ENCODE assay signal across 27 cellular contexts in genomic region chr22:32653823-32654222, GRCh38.
DNase-seq lines count a peak whose midpoint lies in the region; ATAC-seq, FAIRE-seq and TF ChIP-seq lines count a peak whose summit lies in the region.
"Had no signal": no experiment of that assay in that cellular context is flagged by ENCODE, and none has a peak within 500 bp of the region (broad histone marks: within the 10 kb centered on the region; RNA-seq: fewer than 3 reads in every experiment).

No MANE protein-coding gene starts in this region.

- no peak for ATAC-seq in IMR-90 (ENCODE audit: low read depth)
- peak; percentile 44 for ATAC-seq in HepG2
- ATAC-seq in pancreas, result no peak
- no peak for ATAC-seq in HG03439 (IDR thresholded peaks at IDR 0.05; ENCODE audit: unreplicated experiment)
- ATAC-seq: A549 had no signal

- CTCF ChIA-PET in IMR-90 (lab: Yijun Ruan, JAX), result no interaction called here
- CTCF ChIA-PET in HepG2 (lab: Yijun Ruan, JAX; ENCODE audit: low intra/inter-chr PET ratio, low total read pairs), result no interaction called here

- no peak overlapping the region for H3K27ac ChIP-seq in IMR-90 (ENCODE audit: insufficient read depth, low read length)
- no peak overlapping the region for H3K27ac ChIP-seq in HepG2 (ENCODE audit: extremely low read length, insufficient read depth, low read length)
- no peak overlapping the region for H3K27ac ChIP-seq in trophoblast cell (ENCODE audit: low read depth, low read length)
- H3K27ac ChIP-seq in pancreas, result no peak overlapping the region
- H3K27ac ChIP-seq: 22Rv1; A549; BLaER1 treated with 17β-estradiol and CSF1 and Interleukin-3, amounts not matched to agents 10 nM and 100 nM had no signal

- H2AFZ ChIP-seq in IMR-90 (replicated peaks; ENCODE audit: low read length, poor library complexity) (no peak overlapping the region), HepG2 (ENCODE audit: low read length) (no peak overlapping the region), trophoblast cell (ENCODE audit: insufficient read depth, low read length, poor library complexity) (no peak overlapping the region)

- no peak overlapping the region for H2BK12ac ChIP-seq in trophoblast cell (ENCODE audit: low read length)

- 0 out of 3 replicates have a peak overlapping the region, but pooled peaks have one; percentile 15 for H2BK15ac ChIP-seq in IMR-90 (ENCODE audit: low read depth, low read length)

- peaks cover 18% of the 10 kb centered on the region for H3K4me1 ChIP-seq in IMR-90 (ENCODE audit: control insufficient read depth, insufficient read depth, low read length)
- peaks cover 18% of the 10 kb centered on the region for H3K4me1 ChIP-seq in HepG2 (ENCODE audit: insufficient read depth, low read length)
- H3K4me1 ChIP-seq in trophoblast cell (ENCODE audit: control insufficient read depth in 1 of 2, insufficient read depth in 2 of 2, low read length in 2 of 2), result peaks cover 5% of the 10 kb centered on the region in 2 experiments
- no peaks in the 10 kb centered on the region for H3K4me1 ChIP-seq in pancreas
- H3K4me1 ChIP-seq: A549, BE2C, HAP-1 had no signal

- TF ChIP-seq CTCF in IMR-90 (conservative IDR thresholded peaks at IDR 0.05; ENCODE audit: low read depth, low read length), result no peak
- TF ChIP-seq CTCF in bronchial epithelial cell (IDR thresholded peaks at IDR 0.05; ENCODE audit: insufficient read depth, low read length, severe bottlenecking), result no peak
- no peak for TF ChIP-seq CTCF in HepG2 (CRISPR knock-in tag; IDR thresholded peaks at IDR 0.05)
- no peak for TF ChIP-seq CTCF in pancreas (IDR thresholded peaks at IDR 0.05)

- TF ChIP-seq RAD21 in IMR-90 (IDR thresholded peaks at IDR 0.05; ENCODE audit: low read length) (no peak), HepG2 (CRISPR knock-in tag; IDR thresholded peaks at IDR 0.05) (no peak)

- H4K91ac ChIP-seq in IMR-90 (ENCODE audit: insufficient read depth, low read depth, low read length) (peak overlapping the region; percentile 42; the same call in 1 of the 2 replicates), trophoblast cell (ENCODE audit: low read depth, low read length) (no peak overlapping the region)

- peaks cover 12% of the 10 kb centered on the region for H3K9me1 ChIP-seq in IMR-90 (ENCODE audit: insufficient read depth, low read length)

- no peak for TF ChIP-seq POLR2A in IMR-90 (IDR thresholded peaks at IDR 0.05; ENCODE audit: low read depth, low read length)
- TF ChIP-seq POLR2A in HepG2 (IDR thresholded peaks at IDR 0.05; ENCODE audit: insufficient read depth in 1 of 2, low read depth in 2 of 2, low read length in 2 of 2), result no peak

- H3K79me1 ChIP-seq in IMR-90 (ENCODE audit: low read depth in 1 of 2, low read length in 2 of 2) (no peaks in the 10 kb centered on the region), trophoblast cell (ENCODE audit: low read length) (no peaks in the 10 kb centered on the region)

- POLR2A ChIA-PET in IMR-90 (lab: Charles Lee; ENCODE audit: unreplicated experiment), result no interaction called here
- POLR2A ChIA-PET in HepG2 (lab: Yijun Ruan, JAX), result interaction anchor here (0.9 to 1.4 kb wide), 2 partner anchors 71 to 122 kb away, joined by 3 read pairs; no protein-coding TSS in a partner anchor

- no peak overlapping the region for H3K4me2 ChIP-seq in IMR-90 (ENCODE audit: low read depth, low read length)
- H3K4me2 ChIP-seq in HepG2 (ENCODE audit: low read depth, low read length), result peak overlapping the region; percentile 26; the same call in 1 of the 2 replicates
- H3K4me2 ChIP-seq in trophoblast cell (ENCODE audit: low read length), result no peak overlapping the region
- H3K4me2 ChIP-seq: A549; BLaER1 treated with 17β-estradiol and CSF1 and Interleukin-3, amounts not matched to agents 10 nM and 100 nM had no signal

- H3K9me3 ChIP-seq in IMR-90 (ENCODE audit: control insufficient read depth, insufficient read depth, low read length) (peaks cover 2% of the 10 kb centered on the region; the same call in 1 of the 2 replicates), HepG2 (ENCODE audit: low read length) (no peaks in the 10 kb centered on the region), trophoblast cell (ENCODE audit: insufficient read depth, low read depth, low read length) (no peaks in the 10 kb centered on the region), pancreas (no peaks in the 10 kb centered on the region)
- H3K9me3 ChIP-seq: A549; BE2C; BLaER1 treated with 17β-estradiol and CSF1 and Interleukin-3, amounts not matched to agents 10 nM and 100 nM; HAP-1 had no signal

- H4K5ac ChIP-seq in IMR-90 (ENCODE audit: low read depth, low read length), result peak overlapping the region; percentile 66; the same call in 1 of the 2 replicates

- intact Hi-C loops in IMR-90 (cut with micrococcal nuclease) (no loop called here), HepG2 (cut with micrococcal nuclease; ENCODE audit: unreplicated experiment) (no loop called here), pancreas (cut with DNase I) (no loop called here)

- H2AK5ac ChIP-seq in IMR-90 (ENCODE audit: low read depth, low read length), result peak overlapping the region; percentile 59
- H2AK5ac ChIP-seq in trophoblast cell (ENCODE audit: low read length), result no peak overlapping the region

- H3K36me3 ChIP-seq in IMR-90 (ENCODE audit: control insufficient read depth, insufficient read depth, low read length) (no peaks in the 10 kb centered on the region), bronchial epithelial cell (ENCODE audit: control insufficient read depth, insufficient read depth, low read length) (no peaks in the 10 kb centered on the region), HepG2 (replicated peaks in 1 of 2; ENCODE audit: control insufficient read depth in 1 of 2, insufficient read depth in 2 of 2, low read length in 2 of 2) (no peaks in the 10 kb centered on the region), trophoblast cell (ENCODE audit: control insufficient read depth in 1 of 2, insufficient read depth in 2 of 2, low read length in 2 of 2) (no peaks in the 10 kb centered on the region), pancreas (no peaks in the 10 kb centered on the region)
- H3K36me3 ChIP-seq: BE2C; BLaER1 treated with 17β-estradiol and CSF1 and Interleukin-3, amounts not matched to agents 10 nM and 100 nM; HAP-1 had no signal

- peak; percentile 77 for FAIRE-seq in bronchial epithelial cell (lab: Jason Lieb, UNC)
- FAIRE-seq in HepG2 (lab: Jason Lieb, UNC), result no peak
- no peak for FAIRE-seq in pancreas (lab: Jason Lieb, UNC)
- FAIRE-seq: A549, GM12891, GM18507, H54 had no signal

- H3K9ac ChIP-seq in IMR-90 (ENCODE audit: low read depth, low read length) (no peak overlapping the region), HepG2 (ENCODE audit: insufficient read depth, low read depth, low read length) (no peak overlapping the region), trophoblast cell (ENCODE audit: low read length) (no peak overlapping the region)
- H3K9ac ChIP-seq: BLaER1 treated with 17β-estradiol and CSF1 and Interleukin-3, amounts not matched to agents 10 nM and 100 nM had no signal

- H3K27me3 ChIP-seq in IMR-90 (ENCODE audit: control insufficient read depth, insufficient read depth, low read length) (no peaks in the 10 kb centered on the region; the same call in 1 of the 2 replicates), bronchial epithelial cell (ENCODE audit: control insufficient read depth, insufficient read depth, low read length) (no peaks in the 10 kb centered on the region), HepG2 (ENCODE audit: control insufficient read depth in 1 of 2, insufficient read depth in 2 of 2, low read length in 2 of 2) (no peaks in the 10 kb centered on the region), trophoblast cell (ENCODE audit: insufficient read depth, low read length) (no peaks in the 10 kb centered on the region), pancreas (no peaks in the 10 kb centered on the region)
- H3K27me3 ChIP-seq: BLaER1 treated with 17β-estradiol and CSF1 and Interleukin-3, amounts not matched to agents 10 nM and 100 nM had no signal

- H4K8ac ChIP-seq in IMR-90 (ENCODE audit: low read depth in 2 of 2, low read length in 2 of 2), result no peak overlapping the region
- no peak overlapping the region for H4K8ac ChIP-seq in trophoblast cell (ENCODE audit: low read depth, low read length)

- H3K18ac ChIP-seq in IMR-90 (ENCODE audit: low read depth, low read length) (peak overlapping the region; percentile 89), trophoblast cell (ENCODE audit: low read length) (no peak overlapping the region)

- 96% methylated on average over 3 of the region's 4 CpGs; no CpG with 5 or more reads in 1 of the 2 experiments for WGBS in IMR-90 (ENCODE audit: extremely low coverage in 2 of 2, insufficient read length in 1 of 2), 2 experiments
- 7% methylated on average over 4 of the region's 4 CpGs for WGBS in HepG2 (ENCODE audit: low lambda C conversion rate)
- no CpG with 5 or more reads among the region's 4 CpGs for WGBS in trophoblast cell (ENCODE audit: extremely low coverage, insufficient coverage, insufficient read length)
- WGBS in pancreas, 2 donors, result 33 to 46% methylated on average over 4 of the region's 4 CpGs

- H3K14ac ChIP-seq in IMR-90 (replicated peaks; ENCODE audit: low read depth, low read length), result no peak overlapping the region
- no peak overlapping the region for H3K14ac ChIP-seq in trophoblast cell (ENCODE audit: low read length)

- no peak overlapping the region; the same call in 1 of the 2 replicates for H2BK20ac ChIP-seq in IMR-90 (ENCODE audit: low read depth, low read length)

- peak overlapping the region; percentile 30 for H3K4ac ChIP-seq in IMR-90 (ENCODE audit: low read depth, low read length)
- no peak overlapping the region for H3K4ac ChIP-seq in trophoblast cell (ENCODE audit: low read depth, low read length)

- no peak overlapping the region for H4K12ac ChIP-seq in trophoblast cell (ENCODE audit: low read depth, low read length)

- peak in 1 of 2 experiments; percentile 17; a peak in 1 of 4 replicates for TF ChIP-seq EP300 in HepG2 (IDR thresholded peaks at IDR 0.05; ENCODE audit: low read depth in 2 of 2, low read length in 2 of 2)
- TF ChIP-seq EP300 in HepG2 (CRISPR knock-in tag; IDR thresholded peaks at IDR 0.05; ENCODE audit: borderline replicate concordance), result no peak

- H2BK5ac ChIP-seq in IMR-90 (ENCODE audit: low read depth, low read length, poor library complexity, severe bottlenecking) (no peak overlapping the region), trophoblast cell (ENCODE audit: low read depth, low read length, poor library complexity) (no peak overlapping the region)

- DNase-seq in IMR-90 (no peak), bronchial epithelial cell (ENCODE audit: low read depth) (no peak), HepG2 (ENCODE audit: low spot score) (peak; percentile 21), trophoblast cell (no peak), pancreas (no peak), NCI-H526 (lab: John Stamatoyannopoulos, UW) (no peak), COLO829 (ENCODE audit: low spot score) (no peak)
- DNase-seq: ACHN; AML-193; BE2C; Calu3; CD4-positive, alpha-beta T cell; CD8-positive, alpha-beta memory T cell; COR-L47; DMS53; DMS79 treated with DMSO at 0.1 percent for 48 hours; GF-D8; GOT3; HFFc6 had no signal

- H2BK120ac ChIP-seq in IMR-90 (ENCODE audit: low read depth, low read length) (peak overlapping the region; percentile 53), trophoblast cell (ENCODE audit: insufficient read depth, low read length, poor library complexity) (peak overlapping the region; percentile 21)

- no peak overlapping the region for H3K56ac ChIP-seq in IMR-90 (ENCODE audit: extremely low read depth, insufficient read depth, low read length)

- H3K23ac ChIP-seq in IMR-90 (ENCODE audit: low read depth, low read length), result no peak overlapping the region
- H3K23ac ChIP-seq in trophoblast cell (ENCODE audit: low read length), result no peak overlapping the region

- H4K20me1 ChIP-seq in IMR-90 (ENCODE audit: insufficient read depth, low read length), result no peaks in the 10 kb centered on the region
- H4K20me1 ChIP-seq in HepG2 (ENCODE audit: insufficient read depth, low read length), result no peaks in the 10 kb centered on the region

- H2AK9ac ChIP-seq in IMR-90 (replicated peaks; ENCODE audit: low read depth, low read length, poor library complexity), result no peak overlapping the region

- in situ Hi-C loops in IMR-90 (cut with MboI; ENCODE audit: low sequenced_read_pairs) (loop anchor here (5.0 kb wide), 1 partner anchor 143 kb away; no protein-coding TSS in a partner anchor), HepG2 (cut with HindIII; ENCODE audit: extremely low pct_ligation_motif_present, low pct_unique_long_range_greater_than_20kb) (loop anchor here (10.0 to 25.0 kb wide), 2 partner anchors 331 to 558 kb away; no protein-coding TSS in a partner anchor)

- H3K4me3 ChIP-seq in IMR-90 (ENCODE audit: insufficient read depth, low read depth, low read length) (no peak overlapping the region), bronchial epithelial cell (ENCODE audit: low read depth, low read length) (no peak overlapping the region), HepG2 (replicated peaks in 1 of 3; ENCODE audit: insufficient read depth in 1 of 3, low read depth in 2 of 3, low read length in 3 of 3) (no peak overlapping the region), trophoblast cell (ENCODE audit: low read depth, low read length) (no peak overlapping the region), pancreas (no peak overlapping the region)
- H3K4me3 ChIP-seq: A549; BLaER1 treated with 17β-estradiol and CSF1 and Interleukin-3, amounts not matched to agents 10 nM and 100 nM; HAP-1 had no signal

- dilution Hi-C loops in IMR-90 (cut with HindIII; ENCODE audit: low sequenced_read_pairs, unreplicated experiment), result no loop called here

- no TSS peak for BruUV-seq in IMR-90 (replicated peaks; lab: Mats Ljungman, UMichigan)
- no TSS peak for BruUV-seq in HepG2 (replicated peaks; lab: Mats Ljungman, UMichigan)

- H3K79me2 ChIP-seq in HepG2 (ENCODE audit: insufficient read depth, low read length) (no peaks in the 10 kb centered on the region), trophoblast cell (ENCODE audit: control insufficient read depth, insufficient read depth, low read length, poor library complexity) (no peaks in the 10 kb centered on the region)
